Comparison of ENCODE assay signal across 14 cellular contexts in genomic region chr10:73551515-73551914, GRCh38.
"Had no signal": no experiment of that assay in that cellular context is flagged by ENCODE, and none has a peak within 500 bp of the region (broad histone marks: within the 10 kb centered on the region; RNA-seq: fewer than 3 reads in every experiment).

No MANE protein-coding gene starts in this region.

- H3K4me3 ChIP-seq: heart left ventricle, sigmoid colon, testis, transverse colon had no signal

- DNase-seq: foreskin keratinocyte; heart left ventricle; hippocampal formation; mesendoderm; naive B cell; sigmoid colon; small intestine; stimulated activated CD4-positive, alpha-beta T cell treated with anti-CD3 and anti-CD28 coated beads, Interleukin-12 subunit alpha, Interleukin-12 subunit beta, amount 100 ng/mL, for 4 hours; stimulated activated CD4-positive, alpha-beta T cell treated with anti-CD3 and anti-CD28 coated beads, Interleukin-2, amount 100 ng/mL, for 48 hours; stimulated activated CD8-positive, alpha-beta memory T cell treated with anti-CD3 and anti-CD28 coated beads, Interleukin-4, amount 100 ng/mL, for 48 hours; stimulated activated naive CD8-positive, alpha-beta T cell treated with anti-CD3 and anti-CD28 coated beads, Interleukin-15, Interleukin-2, amounts not matched to agents 100 U/mL and 50 U/mL, for 24 hours; testis; transverse colon had no signal

- ATAC-seq: foreskin keratinocyte; heart left ventricle; stimulated activated effector memory CD8-positive, alpha-beta T cell treated with anti-CD3 and anti-CD28 coated beads, Interleukin-12 subunit alpha, Interleukin-12 subunit beta, amount 100 ng/mL, for 72 hours; stimulated activated naive CD8-positive, alpha-beta T cell treated with anti-CD3 and anti-CD28 coated beads, Interleukin-15, Interleukin-2, amounts not matched to agents 100 U/mL and 50 U/mL, for 24 hours had no signal

- H3K27me3 ChIP-seq: foreskin keratinocyte, heart left ventricle, sigmoid colon, testis, transverse colon had no signal

- H3K27ac ChIP-seq: foreskin keratinocyte, heart left ventricle had no signal

- H3K36me3 ChIP-seq: sigmoid colon, transverse colon had no signal

- H3K9me3 ChIP-seq: heart left ventricle, sigmoid colon, testis, transverse colon had no signal

- H3K4me1 ChIP-seq: foreskin keratinocyte had no signal
